In genomic region chr2:101119431-101119830, GRCh38 we compare ENCODE assay signal across 15 cellular contexts. TPM values are rescaled to one million over a fixed set of nuclear protein-coding genes. Genes with fewer than 3 reads are reported as not detected.
DNase-seq lines count a peak whose midpoint lies in the region; ATAC-seq, FAIRE-seq and TF ChIP-seq lines count a peak whose summit lies in the region.
"Had no signal": no experiment of that assay in that cellular context is flagged by ENCODE, and none has a peak within 500 bp of the region (broad histone marks: within the 10 kb centered on the region; RNA-seq: fewer than 3 reads in every experiment).

No MANE protein-coding gene starts in this region.

- in situ Hi-C loops in GM23248 (cut with MboI) = no loop called here

- no peak overlapping the region for H3K4me3 ChIP-seq in GM23248
- no peak overlapping the region for H3K4me3 ChIP-seq in astrocyte (ENCODE audit: insufficient read depth, low read depth, low read length)
- no peak overlapping the region for H3K4me3 ChIP-seq in stomach

- H3K4me1 Mint-ChIP-seq in astrocyte (ENCODE audit: low read depth, unreplicated experiment) = peaks cover 7% of the 10 kb centered on the region
- H3K4me1 Mint-ChIP-seq in activated T-cell treated with anti-CD3 and anti-CD28 coated beads, Interleukin-2, amount 50 U/mL, for 72 hours (ENCODE audit: low read depth) = peaks cover 8% of the 10 kb centered on the region
- peaks cover 2% of the 10 kb centered on the region for H3K4me1 Mint-ChIP-seq in activated T-cell treated with anti-CD3 and anti-CD28 coated beads, Interleukin-2, amount 50 U/mL, for 24 hours (ENCODE audit: low read depth)
- no peaks in the 10 kb centered on the region for H3K4me1 Mint-ChIP-seq in activated CD4-positive, alpha-beta T cell treated with anti-CD3 and anti-CD28 coated beads, Interleukin-2, amount 10 ng/mL, durations not matched to agents 7 days and 5 days

- no peak overlapping the region for H3K9ac ChIP-seq in GM23248
- H3K9ac ChIP-seq in astrocyte (ENCODE audit: low read length) = no peak overlapping the region

- POLR2A ChIA-PET in activated CD4-positive, alpha-beta T cell treated with anti-CD3 and anti-CD28 coated beads, Interleukin-2, amount 10 ng/mL, durations not matched to agents 7 days and 5 days (lab: Charles Lee) = no interaction called here

- H3K4me3 Mint-ChIP-seq in astrocyte (ENCODE audit: unreplicated experiment) = no peak overlapping the region
- H3K4me3 Mint-ChIP-seq in activated T-cell treated with anti-CD3 and anti-CD28 coated beads, Interleukin-2, amount 50 U/mL, for 72 hours = no peak overlapping the region
- H3K4me3 Mint-ChIP-seq in activated T-cell treated with anti-CD3 and anti-CD28 coated beads, Interleukin-2, amount 50 U/mL, for 24 hours = no peak overlapping the region
- no peak overlapping the region for H3K4me3 Mint-ChIP-seq in activated CD4-positive, alpha-beta T cell treated with anti-CD3 and anti-CD28 coated beads, Interleukin-2, amount 10 ng/mL, durations not matched to agents 7 days and 5 days
- H3K4me3 Mint-ChIP-seq: nephron, WTC11 had no signal

- no peaks in the 10 kb centered on the region for H3K9me2 ChIP-seq in GM23248 (ENCODE audit: insufficient read depth)

- no peaks in the 10 kb centered on the region for H3K9me3 ChIP-seq in GM23248 (ENCODE audit: low read depth)
- no peaks in the 10 kb centered on the region for H3K9me3 ChIP-seq in astrocyte (ENCODE audit: insufficient read depth, low read depth, low read length)
- no peaks in the 10 kb centered on the region for H3K9me3 ChIP-seq in stomach

- no peaks in the 10 kb centered on the region for H3K36me3 ChIP-seq in GM23248 (ENCODE audit: low read depth)
- no peaks in the 10 kb centered on the region for H3K36me3 ChIP-seq in astrocyte (ENCODE audit: insufficient read depth, low read length)
- no peaks in the 10 kb centered on the region for H3K36me3 ChIP-seq in stomach

- no peak overlapping the region for H3K27ac ChIP-seq in GM23248
- H3K27ac ChIP-seq in astrocyte (ENCODE audit: low read depth, low read length) = no peak overlapping the region
- peak overlapping the region; percentile 87 to 93 (median 89) for H3K27ac ChIP-seq in stomach

- H4K20me1 ChIP-seq in GM23248 (ENCODE audit: insufficient read depth) (no peaks in the 10 kb centered on the region), astrocyte (ENCODE audit: insufficient read depth, low read length) (no peaks in the 10 kb centered on the region)

- CTCF ChIA-PET in activated CD4-positive, alpha-beta T cell treated with anti-CD3 and anti-CD28 coated beads, Interleukin-2, amount 10 ng/mL, durations not matched to agents 7 days and 5 days (lab: Charles Lee) = interaction anchor here (0.5 to 1.2 kb wide), 2 partner anchors 11 to 85 kb away, joined by 3 read pairs; no protein-coding TSS in a partner anchor

- H3K9me3 Mint-ChIP-seq in astrocyte (ENCODE audit: unreplicated experiment) = no peaks in the 10 kb centered on the region
- H3K9me3 Mint-ChIP-seq in activated T-cell treated with anti-CD3 and anti-CD28 coated beads, Interleukin-2, amount 50 U/mL, for 72 hours = no peaks in the 10 kb centered on the region
- H3K9me3 Mint-ChIP-seq in activated T-cell treated with anti-CD3 and anti-CD28 coated beads, Interleukin-2, amount 50 U/mL, for 24 hours = no peaks in the 10 kb centered on the region
- no peaks in the 10 kb centered on the region for H3K9me3 Mint-ChIP-seq in activated CD4-positive, alpha-beta T cell treated with anti-CD3 and anti-CD28 coated beads, Interleukin-2, amount 10 ng/mL, durations not matched to agents 7 days and 5 days
- H3K9me3 Mint-ChIP-seq: nephron had no signal

- peak overlapping the region; percentile 47 for H3K27ac Mint-ChIP-seq in astrocyte (ENCODE audit: unreplicated experiment)
- H3K27ac Mint-ChIP-seq in activated T-cell treated with anti-CD3 and anti-CD28 coated beads, Interleukin-2, amount 50 U/mL, for 72 hours = no peak overlapping the region
- no peak overlapping the region for H3K27ac Mint-ChIP-seq in activated T-cell treated with anti-CD3 and anti-CD28 coated beads, Interleukin-2, amount 50 U/mL, for 24 hours
- H3K27ac Mint-ChIP-seq in activated CD4-positive, alpha-beta T cell treated with anti-CD3 and anti-CD28 coated beads, Interleukin-2, amount 10 ng/mL, durations not matched to agents 7 days and 5 days = no peak overlapping the region
- H3K27ac Mint-ChIP-seq: WTC11 had no signal

- H3K27me3 ChIP-seq in GM23248 (replicated peaks; ENCODE audit: insufficient read depth) (no peaks in the 10 kb centered on the region), astrocyte (ENCODE audit: insufficient read depth, low read length) (peaks cover 10% of the 10 kb centered on the region), stomach (no peaks in the 10 kb centered on the region)
- H3K27me3 ChIP-seq: foreskin keratinocyte had no signal

- intact Hi-C loops in head of caudate nucleus (cut with DNase I) = no loop called here
- intact Hi-C loops in stomach (cut with DNase I; ENCODE audit: low total_unique reads) = no loop called here

- H3K27me3 Mint-ChIP-seq in astrocyte (ENCODE audit: low read depth, unreplicated experiment) = peaks cover 3% of the 10 kb centered on the region
- no peaks in the 10 kb centered on the region for H3K27me3 Mint-ChIP-seq in activated T-cell treated with anti-CD3 and anti-CD28 coated beads, Interleukin-2, amount 50 U/mL, for 72 hours (ENCODE audit: low read depth)
- no peaks in the 10 kb centered on the region for H3K27me3 Mint-ChIP-seq in activated T-cell treated with anti-CD3 and anti-CD28 coated beads, Interleukin-2, amount 50 U/mL, for 24 hours
- no peaks in the 10 kb centered on the region for H3K27me3 Mint-ChIP-seq in activated CD4-positive, alpha-beta T cell treated with anti-CD3 and anti-CD28 coated beads, Interleukin-2, amount 10 ng/mL, durations not matched to agents 7 days and 5 days

- H3K4me1 ChIP-seq in GM23248 (ENCODE audit: insufficient read depth) (peaks cover 31% of the 10 kb centered on the region), astrocyte (ENCODE audit: insufficient read depth, low read length) (peaks cover 14% of the 10 kb centered on the region), stomach (peaks cover 70 to 97% (median 88%) of the 10 kb centered on the region in 4 donors)

- H3F3A ChIP-seq in GM23248 (ENCODE audit: insufficient read depth) = peaks cover 24% of the 10 kb centered on the region

- no peak for TF ChIP-seq POLR2A in stomach (IDR thresholded peaks at IDR 0.05)

- 5 to 12% methylated on average over 2 of the region's 2 CpGs for WGBS in GM23248 (ENCODE audit: low coverage in 1 of 2, low lambda C conversion rate in 2 of 2, missing lambda C conversion rate in 2 of 2), 2 experiments
- WGBS in stomach, 5 donors = 14 to 28% (median 17%) methylated on average over 2 of the region's 2 CpGs

- FAIRE-seq in astrocyte (lab: Jason Lieb, UNC) = no peak

- H2AFZ ChIP-seq in GM23248 (no peak overlapping the region), astrocyte (ENCODE audit: low read depth, low read length) (no peak overlapping the region)

- TF ChIP-seq EP300 in stomach (IDR thresholded peaks at IDR 0.05) = no peak

- DNase-seq in GM23248 (peak; percentile 77), astrocyte (ENCODE audit: low read depth) (no peak), head of caudate nucleus (peak in 37 of 42 donors; percentile 18 to 90 (median 56)), stomach (peak; percentile 53), DMS79 (lab: John Stamatoyannopoulos, UW) (no peak)
- DNase-seq in activated T-cell treated with anti-CD3 and anti-CD28 coated beads, Interleukin-2, amount 50 U/mL, for 72 hours = no peak
- no peak for DNase-seq in activated T-cell treated with anti-CD3 and anti-CD28 coated beads, Interleukin-2, amount 50 U/mL, for 24 hours
- DNase-seq in activated CD4-positive, alpha-beta T cell treated with anti-CD3 and anti-CD28 coated beads, Interleukin-2, amount 10 ng/mL, durations not matched to agents 7 days and 5 days = no peak
- DNase-seq: activated naive CD4-positive, alpha-beta T cell treated with Interleukin-2 at 50 U/mL for 16 hours; foreskin keratinocyte; GDM1; Karpas-422; NK-92 treated with Interleukin-12 subunit alpha and Interleukin-12 subunit beta, amount 100 ng/mL, for 24 hours had no signal

- H3K79me2 ChIP-seq in GM23248 (ENCODE audit: insufficient read depth) = no peaks in the 10 kb centered on the region
- no peaks in the 10 kb centered on the region for H3K79me2 ChIP-seq in astrocyte (ENCODE audit: insufficient read depth, low read length)

- H3K4me2 ChIP-seq in GM23248 (ENCODE audit: unreplicated experiment) = peak overlapping the region; percentile 21
- H3K4me2 ChIP-seq in astrocyte (ENCODE audit: low read length) = no peak overlapping the region

- peaks cover 2% of the 10 kb centered on the region for H3K36me3 Mint-ChIP-seq in astrocyte (ENCODE audit: low read depth, unreplicated experiment)
- no peaks in the 10 kb centered on the region for H3K36me3 Mint-ChIP-seq in activated T-cell treated with anti-CD3 and anti-CD28 coated beads, Interleukin-2, amount 50 U/mL, for 72 hours (ENCODE audit: insufficient read depth in 2 of 2)
- H3K36me3 Mint-ChIP-seq in activated T-cell treated with anti-CD3 and anti-CD28 coated beads, Interleukin-2, amount 50 U/mL, for 24 hours (ENCODE audit: low read depth) = no peaks in the 10 kb centered on the region
- no peaks in the 10 kb centered on the region for H3K36me3 Mint-ChIP-seq in activated CD4-positive, alpha-beta T cell treated with anti-CD3 and anti-CD28 coated beads, Interleukin-2, amount 10 ng/mL, durations not matched to agents 7 days and 5 days (ENCODE audit: low read depth)

- TF ChIP-seq CTCF in astrocyte (IDR thresholded peaks at IDR 0.05; ENCODE audit: insufficient read depth, low read depth, low read length) = no peak
- TF ChIP-seq CTCF in stomach (IDR thresholded peaks at IDR 0.05) = no peak

- no peak for ATAC-seq in activated T-cell treated with anti-CD3 and anti-CD28 coated beads, Interleukin-2, amount 50 U/mL, for 72 hours (replicated peaks in 1 of 2)
- ATAC-seq: foreskin keratinocyte, WTC11 had no signal

RNA-seq across cellular contexts. Expression of gene TBC1D8, which starts 31.8 kb away (rescaled TPM):
- total RNA-seq in GM23248 (2014; rRNA removed; shearing (Covaris generic)) = 2.6 and 3.4 TPM in 2 replicates
- polyA plus RNA-seq in GM23248 (2016; fragmentation: Nextera tagmentation; extraction: Ambion mirVana) = 2.3 and 2.5 TPM in 2 replicates
- 1.9 and 2.4 TPM in 2 replicates for total RNA-seq in astrocyte
- 100 to 1,000 TPM in 3 of 5 donors, 10 to 100 TPM in 2; 74.2 to 179 (median 120) TPM for total RNA-seq in stomach
- 10 to 100 TPM in 2 of 3 donors, 1 to 10 TPM in 1; 9.9 to 22.0 (median 13.0) TPM for polyA plus RNA-seq in stomach
- total RNA-seq in activated T-cell treated with anti-CD3 and anti-CD28 coated beads, Interleukin-2, amount 50 U/mL, for 72 hours = 1 to 10 TPM; 5.2 to 8.3 TPM
- total RNA-seq in activated CD4-positive, alpha-beta T cell treated with anti-CD3 and anti-CD28 coated beads, Interleukin-2, amount 10 ng/mL, durations not matched to agents 7 days and 5 days = under 1 TPM; 0.50 to 0.65 TPM

Comparison
In these comparisons a context has a peak if more than half of its experiments do, and no peak if none do; other contexts are left out.
1. DNase-seq: peak in GM23248 (single experiment), head of caudate nucleus (37 of 42) and stomach (single experiment); none in astrocyte (single experiment), activated T-cell treated with anti-CD3 and anti-CD28 coated beads, Interleukin-2, amount 50 U/mL, for 72 hours (0 of 2), activated T-cell treated with anti-CD3 and anti-CD28 coated beads, Interleukin-2, amount 50 U/mL, for 24 hours (single experiment), DMS79 (single experiment) and activated CD4-positive, alpha-beta T cell treated with anti-CD3 and anti-CD28 coated beads, Interleukin-2, amount 10 ng/mL, durations not matched to agents 7 days and 5 days (single experiment).
2. H3K27ac ChIP-seq: peak in stomach (5 of 5); none in GM23248 (single experiment) and astrocyte (single experiment).
3. RNA of gene TBC1D8, which starts 31.8 kb away (total RNA-seq): 74.2 to 179 TPM in stomach; 5.2 to 8.3 TPM in activated T-cell treated with anti-CD3 and anti-CD28 coated beads, Interleukin-2, amount 50 U/mL, for 72 hours, 2.6 to 3.4 TPM in GM23248, 1.9 to 2.4 TPM in astrocyte and 0.50 to 0.65 TPM in activated CD4-positive, alpha-beta T cell treated with anti-CD3 and anti-CD28 coated beads, Interleukin-2, amount 10 ng/mL, durations not matched to agents 7 days and 5 days; every median in the first group is over 4 times any median in the second.